32 cellular contexts compared by ENCODE assay signal in the genomic region with DNA sequence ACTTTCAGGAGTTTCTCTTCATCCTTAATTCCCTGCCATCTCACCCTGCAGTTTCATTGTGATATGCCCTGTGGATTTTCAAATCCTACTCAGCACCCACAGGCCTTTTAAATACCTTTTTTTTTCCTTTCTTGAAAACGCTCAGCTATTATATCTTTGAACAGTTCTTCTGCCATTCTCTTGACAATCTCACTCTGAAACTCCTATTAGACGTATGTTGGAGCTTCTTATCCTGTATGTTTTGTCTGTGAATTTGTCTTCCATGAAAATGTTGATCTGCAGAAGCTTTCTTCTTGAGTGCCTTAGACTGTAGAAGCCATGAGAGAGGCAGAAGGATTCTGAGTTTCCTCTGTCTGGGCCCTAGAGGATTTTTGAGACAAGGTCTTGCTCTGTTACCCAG.
"Had no signal": no experiment of that assay in that cellular context is flagged by ENCODE, and none has a peak within 500 bp of the region (broad histone marks: within the 10 kb centered on the region; RNA-seq: fewer than 3 reads in every experiment).

No MANE protein-coding gene starts in this region.

- H3K4me1 ChIP-seq: adrenal gland, ascending aorta, breast epithelium, colonic mucosa, esophagus muscularis mucosa, foreskin keratinocyte, gastrocnemius medialis, heart left ventricle had no signal

- H3K4me3 ChIP-seq: adrenal gland, ascending aorta, breast epithelium, cardiac muscle cell, colonic mucosa, esophagus muscularis mucosa, gastrocnemius medialis, heart left ventricle had no signal

- H3K27ac Mint-ChIP-seq: activated CD4-positive, alpha-beta memory T cell treated with anti-CD3 and anti-CD28 coated beads for 36 hours; activated CD4-positive, alpha-beta T cell treated with anti-CD3 and anti-CD28 coated beads for 36 hours; activated CD4-positive, alpha-beta T cell treated with anti-CD3 and anti-CD28 coated beads, Interleukin-2, amount 10 ng/mL, durations not matched to agents 24 days and 14 days; activated CD8-positive, alpha-beta memory T cell treated with anti-CD3 and anti-CD28 coated beads, Interleukin-2, amount 10 ng/mL, durations not matched to agents 7 days and 5 days; activated CD8-positive, alpha-beta T cell treated with anti-CD3 and anti-CD28 coated beads, Interleukin-2, amount 10 ng/mL, durations not matched to agents 7 days and 5 days; activated naive CD8-positive, alpha-beta T cell; activated T-cell treated with anti-CD3 and anti-CD28 coated beads, Interleukin-2, amount 50 U/mL, for 24 hours; activated T-cell treated with anti-CD3 and anti-CD28 coated beads, Interleukin-2, amount 50 U/mL, for 72 hours; brain; endodermal cell had no signal

- H3K4me3 Mint-ChIP-seq: activated CD4-positive, alpha-beta memory T cell treated with anti-CD3 and anti-CD28 coated beads for 36 hours; activated CD4-positive, alpha-beta T cell treated with anti-CD3 and anti-CD28 coated beads for 36 hours; activated CD4-positive, alpha-beta T cell treated with anti-CD3 and anti-CD28 coated beads, Interleukin-2, amount 10 ng/mL, durations not matched to agents 24 days and 14 days; activated CD8-positive, alpha-beta memory T cell treated with anti-CD3 and anti-CD28 coated beads, Interleukin-2, amount 10 ng/mL, durations not matched to agents 7 days and 5 days; activated CD8-positive, alpha-beta T cell treated with anti-CD3 and anti-CD28 coated beads, Interleukin-2, amount 10 ng/mL, durations not matched to agents 7 days and 5 days; activated naive CD8-positive, alpha-beta T cell; activated T-cell treated with anti-CD3 and anti-CD28 coated beads, Interleukin-2, amount 50 U/mL, for 24 hours; activated T-cell treated with anti-CD3 and anti-CD28 coated beads, Interleukin-2, amount 50 U/mL, for 72 hours; brain; endodermal cell had no signal

- DNase-seq: activated CD4-positive, alpha-beta memory T cell treated with anti-CD3 and anti-CD28 coated beads for 36 hours; activated CD4-positive, alpha-beta T cell treated with anti-CD3 and anti-CD28 coated beads for 36 hours; activated CD4-positive, alpha-beta T cell treated with anti-CD3 and anti-CD28 coated beads, Interleukin-2, amount 10 ng/mL, durations not matched to agents 24 days and 14 days; activated CD4-positive, CD25-positive, alpha-beta regulatory T cell; activated CD4-positive, CD25-positive, alpha-beta regulatory T cell treated with anti-CD3 and anti-CD28 coated beads, Interleukin-2, amount 50 U/mL, for 72 hours; activated CD8-positive, alpha-beta memory T cell treated with anti-CD3 and anti-CD28 coated beads, Interleukin-2, amount 10 ng/mL, durations not matched to agents 7 days and 5 days; activated CD8-positive, alpha-beta memory T cell treated with anti-CD3 and anti-CD28 coated beads, Interleukin-2, amount 50 U/mL, for 4 hours; activated CD8-positive, alpha-beta T cell treated with anti-CD3 and anti-CD28 coated beads, Interleukin-2, amount 10 ng/mL, durations not matched to agents 7 days and 5 days; activated gamma-delta T cell treated with Interleukin-2 at 50 U/mL for 16 hours; activated naive CD4-positive, alpha-beta T cell treated with anti-CD3 and anti-CD28 coated beads, Interleukin-2, amount 50 U/mL, for 16 hours; activated naive CD4-positive, alpha-beta T cell treated with Interleukin-2 at 50 U/mL for 16 hours; activated T-cell treated with anti-CD3 and anti-CD28 coated beads for 4 hours; activated T-cell treated with anti-CD3 and anti-CD28 coated beads, Interleukin-2, amount 50 U/mL, for 24 hours; activated T-cell treated with anti-CD3 and anti-CD28 coated beads, Interleukin-2, amount 50 U/mL, for 72 hours; adrenal gland; central memory CD4-positive, alpha-beta T cell; cerebellar nuclear complex; colonic mucosa; effector memory CD4-positive, alpha-beta T cell; endodermal cell; foreskin keratinocyte; gastrocnemius medialis; glutamatergic neuron; heart left ventricle; hypothalamus; T-helper 2 cell had no signal

- H3K9me3 ChIP-seq: adrenal gland, colonic mucosa had no signal

- H3K4me1 Mint-ChIP-seq: activated CD4-positive, alpha-beta T cell treated with anti-CD3 and anti-CD28 coated beads for 36 hours; activated CD4-positive, alpha-beta T cell treated with anti-CD3 and anti-CD28 coated beads, Interleukin-2, amount 10 ng/mL, durations not matched to agents 24 days and 14 days; activated CD8-positive, alpha-beta memory T cell treated with anti-CD3 and anti-CD28 coated beads, Interleukin-2, amount 10 ng/mL, durations not matched to agents 7 days and 5 days; brain; endodermal cell had no signal

- H3K27me3 ChIP-seq: adrenal gland, ascending aorta, breast epithelium, cardiac muscle cell, colonic mucosa, gastrocnemius medialis, heart left ventricle had no signal

- ATAC-seq: activated CD4-positive, alpha-beta T cell treated with anti-CD3 and anti-CD28 coated beads for 36 hours; activated CD8-positive, alpha-beta memory T cell treated with anti-CD3 and anti-CD28 coated beads, Interleukin-2, amount 10 ng/mL, durations not matched to agents 7 days and 5 days; activated CD8-positive, alpha-beta T cell treated with anti-CD3 and anti-CD28 coated beads, Interleukin-2, amount 10 ng/mL, durations not matched to agents 7 days and 5 days; activated T-cell treated with anti-CD3 and anti-CD28 coated beads, Interleukin-2, amount 50 U/mL, for 72 hours; foreskin keratinocyte; gastrocnemius medialis; heart left ventricle had no signal

- H3K27ac ChIP-seq: adrenal gland, ascending aorta, breast epithelium, cardiac muscle cell, colonic mucosa, esophagus muscularis mucosa, foreskin keratinocyte, gastrocnemius medialis, heart left ventricle had no signal

- H3K36me3 ChIP-seq: adrenal gland, ascending aorta, breast epithelium, cardiac muscle cell, colonic mucosa, esophagus muscularis mucosa, gastrocnemius medialis, heart left ventricle had no signal

- H3K27me3 Mint-ChIP-seq: activated CD4-positive, alpha-beta memory T cell treated with anti-CD3 and anti-CD28 coated beads for 36 hours; activated CD4-positive, alpha-beta T cell treated with anti-CD3 and anti-CD28 coated beads for 36 hours; activated T-cell treated with anti-CD3 and anti-CD28 coated beads, Interleukin-2, amount 50 U/mL, for 24 hours; brain had no signal
